9 cellular contexts compared by ENCODE assay signal in genomic region chr19:52191374-52191773, GRCh38. TPM values are rescaled to one million over a fixed set of nuclear protein-coding genes. Genes with fewer than 3 reads are reported as not detected.
DNase-seq lines count a peak whose midpoint lies in the region; ATAC-seq, FAIRE-seq and TF ChIP-seq lines count a peak whose summit lies in the region.
"Had no signal": no experiment of that assay in that cellular context is flagged by ENCODE, and none has a peak within 500 bp of the region (broad histone marks: within the 10 kb centered on the region; RNA-seq: fewer than 3 reads in every experiment).

No MANE protein-coding gene starts in this region.

- peaks cover 43% of the 10 kb centered on the region for H3K4me1 Mint-ChIP-seq in activated CD4-positive, alpha-beta memory T cell treated with anti-CD3 and anti-CD28 coated beads for 36 hours (ENCODE audit: low read depth)

- no peaks in the 10 kb centered on the region for H3K27me3 ChIP-seq in iPS DF 6.9 (ENCODE audit: control insufficient read depth, insufficient read depth, low read length)
- no peaks in the 10 kb centered on the region for H3K27me3 ChIP-seq in skeletal muscle tissue (ENCODE audit: control insufficient read depth in 3 of 3, insufficient read depth in 3 of 3, low read length in 3 of 3)
- H3K27me3 ChIP-seq: neutrophil had no signal

- POLR2A ChIA-PET in HEK293 (lab: Yijun Ruan, JAX) = no interaction called here
- POLR2A ChIA-PET in activated CD4-positive, alpha-beta memory T cell treated with anti-CD3 and anti-CD28 coated beads for 36 hours (lab: Charles Lee) = interaction anchor here (0.9 kb wide), 1 partner anchor 23 kb away, joined by 3 read pairs; no protein-coding TSS in a partner anchor

- H3K27ac ChIP-seq in HEK293 (ENCODE audit: extremely low read depth, low read depth, low read length) (peak overlapping the region; percentile 95; the same call in 1 of the 2 replicates), iPS DF 6.9 (ENCODE audit: low read length) (no peak overlapping the region), skeletal muscle tissue (ENCODE audit: low read depth, low read length) (peak overlapping the region; percentile 93)

- no peaks in the 10 kb centered on the region for H3K9me3 ChIP-seq in HEK293 (ENCODE audit: control insufficient read depth, insufficient read depth, low read depth, low read length)
- H3K9me3 ChIP-seq in iPS DF 6.9 (ENCODE audit: control insufficient read depth, insufficient read depth, low read length) = no peaks in the 10 kb centered on the region
- H3K9me3 ChIP-seq in skeletal muscle tissue (ENCODE audit: control insufficient read depth in 3 of 3, low read length in 3 of 3) = no peaks in the 10 kb centered on the region
- H3K9me3 ChIP-seq: neutrophil had no signal

- intact Hi-C loops in activated CD4-positive, alpha-beta memory T cell treated with anti-CD3 and anti-CD28 coated beads for 36 hours (cut with micrococcal nuclease) = no loop called here

- H3K4me3 ChIP-seq in HEK293 (ENCODE audit: low read depth, low read length) (peak overlapping the region; percentile 99), iPS DF 6.9 (ENCODE audit: low read length) (peak overlapping the region; percentile 94; the same call in 1 of the 2 replicates), skeletal muscle tissue (ENCODE audit: low read length in 3 of 3) (peak overlapping the region; percentile 92 to 93 (median 92))

- H3K4me1 ChIP-seq in HEK293 (ENCODE audit: control insufficient read depth, insufficient read depth, low read length) (peaks cover 12% of the 10 kb centered on the region; the same call in 1 of the 2 replicates), iPS DF 6.9 (ENCODE audit: control insufficient read depth, insufficient read depth, low read length) (no peaks in the 10 kb centered on the region; the same call in 1 of the 2 replicates), skeletal muscle tissue (ENCODE audit: control insufficient read depth in 3 of 3, insufficient read depth in 3 of 3, low read length in 3 of 3) (peaks cover 46 to 62% (median 52%) of the 10 kb centered on the region in 3 donors)

- peak overlapping the region; percentile 96 for H3K4me3 Mint-ChIP-seq in activated CD4-positive, alpha-beta memory T cell treated with anti-CD3 and anti-CD28 coated beads for 36 hours

- H3K36me3 ChIP-seq in HEK293 (ENCODE audit: control insufficient read depth in 2 of 2, insufficient read depth in 1 of 2, low read length in 2 of 2) (peaks cover 30 to 48% of the 10 kb centered on the region in 2 experiments), iPS DF 6.9 (ENCODE audit: control insufficient read depth, insufficient read depth, low read length) (peaks cover 3% of the 10 kb centered on the region; the same call in 1 of the 2 replicates), skeletal muscle tissue (ENCODE audit: control insufficient read depth in 3 of 3, insufficient read depth in 3 of 3, low read length in 3 of 3) (peaks cover 8 to 18% (median 16%) of the 10 kb centered on the region in 3 donors)

- no peak for TF ChIP-seq CTCF in HEK293 (tag by site-specific recombination; IDR thresholded peaks at IDR 0.05)

- H3K36me3 Mint-ChIP-seq in activated CD4-positive, alpha-beta memory T cell treated with anti-CD3 and anti-CD28 coated beads for 36 hours = peaks cover 32% of the 10 kb centered on the region

- no peaks in the 10 kb centered on the region for H3K27me3 Mint-ChIP-seq in activated CD4-positive, alpha-beta memory T cell treated with anti-CD3 and anti-CD28 coated beads for 36 hours

- no peak for DNase-seq in activated CD4-positive, alpha-beta memory T cell treated with anti-CD3 and anti-CD28 coated beads for 36 hours
- no peak for DNase-seq in iPS DF 6.9 (ENCODE audit: low read depth, low spot score)
- DNase-seq in RCC 7860 (ENCODE audit: low spot score) = no peak
- no peak for DNase-seq in NK-92 treated with Interleukin-12 subunit alpha and Interleukin-12 subunit beta, amount 100 ng/mL, for 24 hours (lab: John Stamatoyannopoulos, UW)

- CTCF ChIA-PET in HEK293 (lab: Yijun Ruan, JAX) = no interaction called here
- CTCF ChIA-PET in activated CD4-positive, alpha-beta memory T cell treated with anti-CD3 and anti-CD28 coated beads for 36 hours (lab: Charles Lee) = no interaction called here

- ATAC-seq in GM21737 (IDR thresholded peaks at IDR 0.05; ENCODE audit: unreplicated experiment) (no peak), HG03039 (IDR thresholded peaks at IDR 0.05; ENCODE audit: unreplicated experiment) (no peak)

- H3K27ac Mint-ChIP-seq in activated CD4-positive, alpha-beta memory T cell treated with anti-CD3 and anti-CD28 coated beads for 36 hours = no peak overlapping the region

- no peak for FAIRE-seq in RCC 7860 (lab: Jason Lieb, UNC)

- no CpG with 5 or more reads among the region's 5 CpGs for WGBS in iPS DF 6.9 (ENCODE audit: insufficient coverage, insufficient read length)

- peak overlapping the region; percentile 91 to 99 (median 99) for H3K9ac ChIP-seq in skeletal muscle tissue (ENCODE audit: low read depth in 1 of 3, low read length in 3 of 3)

- H3K9me3 Mint-ChIP-seq in activated CD4-positive, alpha-beta memory T cell treated with anti-CD3 and anti-CD28 coated beads for 36 hours = no peaks in the 10 kb centered on the region

TF ChIP-seq in HEK293, 187 proteins besides CTCF, POLR2A, EP300 and RAD21:
- TF ChIP-seq ZNF654 (tag by site-specific recombination; IDR thresholded peaks at IDR 0.05; ENCODE audit: low read depth) (no peak), ZNF555 (tag by site-specific recombination; conservative IDR thresholded peaks at IDR 0.05) (no peak), SCRT1 (tag by site-specific recombination; IDR thresholded peaks at IDR 0.05; ENCODE audit: borderline replicate concordance) (0 out of 2 replicates have a peak, but pooled peaks have one; percentile 38), ELK4 (IDR thresholded peaks at IDR 0.05; ENCODE audit: borderline replicate concordance, low read depth, low read length) (no peak), ZNF398 (tag by site-specific recombination; IDR thresholded peaks at IDR 0.05) (no peak), ZNF221 (tag by site-specific recombination; IDR thresholded peaks at IDR 0.05; ENCODE audit: borderline replicate concordance) (no peak), SCRT2 (tag by site-specific recombination; IDR thresholded peaks at IDR 0.05) (peak; percentile 88), EGR2 (tag by site-specific recombination; IDR thresholded peaks at IDR 0.05; ENCODE audit: low read depth) (no peak), ZNF530 (tag by site-specific recombination; IDR thresholded peaks at IDR 0.05; ENCODE audit: low read depth) (no peak)

RNA-seq across cellular contexts. Expression of gene PPP2R1A, which starts 1.5 kb away (rescaled TPM):
- 100 to 1,000 TPM; 224 to 229 TPM for total RNA-seq in activated CD4-positive, alpha-beta memory T cell treated with anti-CD3 and anti-CD28 coated beads for 36 hours
- total RNA-seq in skeletal muscle tissue = 65.8 TPM

RNA-seq across cellular contexts. Expression of gene ZNF836, which starts 20.0 kb away (rescaled TPM):
- 10 to 100 TPM in 1 of 2 experiments, 1 to 10 TPM in 1; 8.2 to 12.8 TPM for total RNA-seq in activated CD4-positive, alpha-beta memory T cell treated with anti-CD3 and anti-CD28 coated beads for 36 hours
- 5.7 TPM for total RNA-seq in skeletal muscle tissue

RNA-seq across cellular contexts. Expression of gene ZNF616, which starts 51.6 kb away (rescaled TPM):
- 10 to 100 TPM; 10.5 to 11.6 TPM for total RNA-seq in activated CD4-positive, alpha-beta memory T cell treated with anti-CD3 and anti-CD28 coated beads for 36 hours
- 6.8 TPM for total RNA-seq in skeletal muscle tissue
